ENCODE assay signal across 8 cellular contexts in genomic region chr13:60164490-60164889, GRCh38. TPM values are rescaled to one million over a fixed set of nuclear protein-coding genes. Genes with fewer than 3 reads are reported as not detected.
A peak's percentile ranks its signal among the peaks of the same experiment; 100 is the strongest.
DNase-seq lines count a peak whose midpoint lies in the region; ATAC-seq lines count a peak whose summit lies in the region.

No MANE protein-coding gene starts in this region.

- peak overlapping the region; percentile 64 for H2BK15ac ChIP-seq in neuronal stem cell (ENCODE audit: low read length)

- peak overlapping the region; percentile 91 for H2AK5ac ChIP-seq in neuronal stem cell (ENCODE audit: low read depth, low read length)

- peaks cover 4% of the 10 kb centered on the region for H3K79me1 ChIP-seq in neuronal stem cell (ENCODE audit: low read depth, low read length)

- peak overlapping the region; percentile 96 for H3K27ac ChIP-seq in SJCRH30
- peak overlapping the region; percentile 89 for H3K27ac ChIP-seq in neuronal stem cell (replicated peaks; ENCODE audit: low read length)

- H3K4me2 ChIP-seq in neuronal stem cell (ENCODE audit: insufficient read depth, low read length, poor library complexity, severe bottlenecking) = peak overlapping the region; percentile 84

- H3K4ac ChIP-seq in neuronal stem cell (ENCODE audit: low read length) = no peak overlapping the region

- ATAC-seq in HG02970 (IDR thresholded peaks at IDR 0.05; ENCODE audit: low FRiP score, unreplicated experiment) = no peak
- no peak for ATAC-seq in HG03565 (IDR thresholded peaks at IDR 0.05; ENCODE audit: unreplicated experiment)
- ATAC-seq in GM19328 (IDR thresholded peaks at IDR 0.05; ENCODE audit: unreplicated experiment) = no peak

- H3K4me3 ChIP-seq in SJCRH30 = peak overlapping the region; percentile 78
- peak overlapping the region; percentile 79 to 91 for H3K4me3 ChIP-seq in neuronal stem cell (ENCODE audit: low read length in 2 of 2)

- H3K9me3 ChIP-seq in ES-I3 (ENCODE audit: control insufficient read depth, insufficient read depth, low read length) (no peaks in the 10 kb centered on the region), SJCRH30 (replicated peaks) (0 out of 2 replicates have a peak, but pooled peaks cover 5% of the 10 kb centered on the region), neuronal stem cell (replicated peaks in 1 of 2; ENCODE audit: control insufficient read depth in 2 of 2, insufficient read depth in 1 of 2, low read depth in 1 of 2, low read length in 2 of 2) (peaks cover 0 to 10% of the 10 kb centered on the region in 2 donors)

- H4K8ac ChIP-seq in neuronal stem cell (ENCODE audit: low read depth, low read length) = no peak overlapping the region

- no CpG with 5 or more reads among the region's 1 CpG for WGBS in neuronal stem cell (ENCODE audit: extremely low coverage in 2 of 2, insufficient read length in 2 of 2, insufficient replicate concordance in 1 of 2), 2 donors

- no peak overlapping the region for H4K91ac ChIP-seq in neuronal stem cell (ENCODE audit: low read depth, low read length, poor library complexity)

- peak overlapping the region; percentile 92 for H2AFZ ChIP-seq in neuronal stem cell (ENCODE audit: low read length)

- peak overlapping the region; percentile 98 for H3K18ac ChIP-seq in neuronal stem cell (ENCODE audit: low read length)

- H3K36me3 ChIP-seq in ES-I3 (ENCODE audit: insufficient read depth, low read length) = peaks cover 7% of the 10 kb centered on the region; the same call in 1 of the 2 replicates
- peaks cover 22% of the 10 kb centered on the region for H3K36me3 ChIP-seq in SJCRH30
- peaks cover 5 to 19% of the 10 kb centered on the region in 2 donors for H3K36me3 ChIP-seq in neuronal stem cell (replicated peaks in 1 of 2; ENCODE audit: control insufficient read depth in 2 of 2, insufficient read depth in 2 of 2, low read length in 2 of 2)

- H3K4me1 ChIP-seq in ES-I3 (ENCODE audit: insufficient read depth, low read length) (peaks cover 12% of the 10 kb centered on the region), SJCRH30 (no peaks in the 10 kb centered on the region), neuronal stem cell (ENCODE audit: control insufficient read depth in 2 of 2, insufficient read depth in 1 of 2, low read depth in 1 of 2, low read length in 2 of 2) (no peaks in the 10 kb centered on the region)

- H3K9ac ChIP-seq in ES-I3 (ENCODE audit: low read depth, low read length) (peak overlapping the region; percentile 99), neuronal stem cell (ENCODE audit: low read depth, low read length, poor library complexity) (no peak overlapping the region)

- no peaks in the 10 kb centered on the region for H3K27me3 ChIP-seq in SJCRH30
- no peaks in the 10 kb centered on the region for H3K27me3 ChIP-seq in neuronal stem cell (ENCODE audit: control insufficient read depth in 3 of 3, insufficient read depth in 3 of 3, low read depth in 1 of 3, low read length in 3 of 3)

- H3K14ac ChIP-seq in neuronal stem cell (ENCODE audit: low read length) = no peak overlapping the region

- peak overlapping the region; percentile 80 for H2BK5ac ChIP-seq in neuronal stem cell (ENCODE audit: low read length)

- no peak overlapping the region for H2BK120ac ChIP-seq in neuronal stem cell (ENCODE audit: low read depth, low read length)

- H3K23ac ChIP-seq in neuronal stem cell (ENCODE audit: low read depth, low read length, poor library complexity) = no peak overlapping the region

- H2BK12ac ChIP-seq in neuronal stem cell (ENCODE audit: low read length) = no peak overlapping the region

- DNase-seq in SJCRH30 (no peak), fibroblast of gingiva (ENCODE audit: low read depth) (peak; percentile 36), neuronal stem cell (ENCODE audit: low spot score) (no peak), NCI-H226 (no peak)

RNA-seq across cellular contexts. Expression of gene DIAPH3, which starts 0.8 kb away (rescaled TPM):
- 29.6 and 37.7 TPM in 2 replicates for total RNA-seq in SJCRH30 (2014; rRNA removed; shearing (Covaris generic))
- polyA plus RNA-seq in neuronal stem cell (2013, experiment 1 of 2) = 11.7 TPM
- 12.2 TPM for polyA plus RNA-seq in neuronal stem cell (2013, experiment 2 of 2)
